In the genomic region with DNA sequence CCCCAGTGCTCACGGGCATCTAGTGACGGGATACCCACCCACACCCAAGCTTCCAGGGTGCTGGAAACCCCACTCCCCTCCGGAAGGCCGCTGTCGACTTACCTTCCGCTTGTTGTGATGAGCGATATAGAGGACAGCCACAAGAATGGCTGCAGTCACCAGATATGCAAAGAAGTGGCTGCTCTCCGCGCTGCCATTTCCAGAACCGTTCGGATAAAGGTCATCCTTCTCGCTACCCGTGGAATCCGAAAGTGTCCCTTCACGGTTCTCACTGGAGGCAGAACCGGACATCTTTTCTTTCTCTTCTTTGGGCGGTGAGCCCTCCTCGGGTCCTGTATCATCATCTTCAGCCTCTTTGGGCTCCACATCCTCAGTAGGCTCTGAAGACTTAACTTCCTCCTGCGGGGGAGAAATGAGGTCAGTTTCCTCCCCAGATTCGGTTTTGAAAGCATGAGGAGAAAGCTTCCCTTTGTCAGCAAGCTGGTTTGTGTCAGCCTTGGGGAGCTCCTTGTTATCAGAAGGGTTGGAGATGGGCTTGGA, we compare ENCODE assay signal across 8 cellular contexts. TPM values are rescaled to one million over a fixed set of nuclear protein-coding genes. Genes with fewer than 3 reads are reported as not detected.
A peak's percentile ranks its signal among the peaks of the same experiment; 100 is the strongest.
DNase-seq lines count a peak whose midpoint lies in the region; ATAC-seq, FAIRE-seq and TF ChIP-seq lines count a peak whose summit lies in the region.

No MANE protein-coding gene starts in this region.

- H3K36me3 Mint-ChIP-seq in T-helper 2 cell treated with Interferon-gamma antibody and Interleukin-4, amounts not matched to agents 5 μg/mL and 100 μg/mL, for 36 hours (ENCODE audit: low read depth) = peaks cover 61% of the 10 kb centered on the region

- H3K79me1 ChIP-seq in mesendoderm (ENCODE audit: low read length) = peaks cover 23% of the 10 kb centered on the region

- no peak overlapping the region for H3K18ac ChIP-seq in mesendoderm (ENCODE audit: low read length)

- CTCF ChIA-PET in AG04450 (lab: Charles Lee) = interaction anchor here (0.5 to 1.7 kb wide), 4 partner anchors 23 to 311 kb away, joined by 3 to 4 read pairs (median 4); no protein-coding TSS in a partner anchor

- H3K4me1 ChIP-seq in mesendoderm (ENCODE audit: control insufficient read depth, low read depth, low read length) (peaks cover 10% of the 10 kb centered on the region), tibial artery (peaks cover 0 to 65% (median 41%) of the 10 kb centered on the region in 4 donors)

- no peaks in the 10 kb centered on the region for H3K27me3 ChIP-seq in AG04450 (ENCODE audit: control insufficient read depth, insufficient read depth, low read length)
- no peaks in the 10 kb centered on the region for H3K27me3 ChIP-seq in bronchial epithelial cell (ENCODE audit: control insufficient read depth, insufficient read depth, low read length)
- H3K27me3 ChIP-seq in mesendoderm (ENCODE audit: insufficient read depth, low read length, poor library complexity) = no peaks in the 10 kb centered on the region
- H3K27me3 ChIP-seq in tibial artery = no peaks in the 10 kb centered on the region

- H2BK15ac ChIP-seq in mesendoderm (replicated peaks; ENCODE audit: low read depth) = no peak overlapping the region

- H3K23ac ChIP-seq in mesendoderm (ENCODE audit: low read length) = no peak overlapping the region

- H3K27me3 Mint-ChIP-seq in T-helper 2 cell treated with Interferon-gamma antibody and Interleukin-4, amounts not matched to agents 5 μg/mL and 100 μg/mL, for 36 hours (ENCODE audit: low read depth) = no peaks in the 10 kb centered on the region

- H3K4ac ChIP-seq in mesendoderm (ENCODE audit: low read depth, low read length) = no peak overlapping the region

- H3K36me3 ChIP-seq in bronchial epithelial cell (ENCODE audit: control insufficient read depth, insufficient read depth, low read length) (peaks cover 10% of the 10 kb centered on the region), mesendoderm (ENCODE audit: control insufficient read depth, insufficient read depth, low read length) (peaks cover 10% of the 10 kb centered on the region), tibial artery (peaks cover 33 to 42% (median 34%) of the 10 kb centered on the region in 3 donors)

- no peak overlapping the region for H2BK120ac ChIP-seq in mesendoderm (ENCODE audit: low read depth, low read length)

- peak overlapping the region; percentile 97 for H3K4me3 Mint-ChIP-seq in T-helper 2 cell treated with Interferon-gamma antibody and Interleukin-4, amounts not matched to agents 5 μg/mL and 100 μg/mL, for 36 hours

- peak overlapping the region; percentile 91 for H3K9ac ChIP-seq in mesendoderm (ENCODE audit: low read length)

- FAIRE-seq in bronchial epithelial cell (lab: Jason Lieb, UNC) = no peak

- ATAC-seq in GM19025 (IDR thresholded peaks at IDR 0.05; ENCODE audit: low read depth, unreplicated experiment) = peak; percentile 25
- ATAC-seq in HG03442 (IDR thresholded peaks at IDR 0.05; ENCODE audit: unreplicated experiment) = peak; percentile 30
- no peak for ATAC-seq in HG03457 (IDR thresholded peaks at IDR 0.05; ENCODE audit: unreplicated experiment)

- peak overlapping the region; percentile 95 for H3K4me2 ChIP-seq in mesendoderm (ENCODE audit: low read length)

- POLR2A ChIA-PET in AG04450 (lab: Yijun Ruan, JAX) = interaction anchor here (0.6 to 3.5 kb wide), 6 partner anchors 14 to 781 kb away, joined by 3 to 18 read pairs (median 6); a partner anchor contains a TSS

- peaks cover 25% of the 10 kb centered on the region for H3K79me2 ChIP-seq in mesendoderm (ENCODE audit: control insufficient read depth, insufficient read depth, low read length)

- TF ChIP-seq CTCF in AG04450 (IDR thresholded peaks at IDR 0.05; ENCODE audit: low read depth, low read length) (no peak), bronchial epithelial cell (IDR thresholded peaks at IDR 0.05; ENCODE audit: insufficient read depth, low read length, severe bottlenecking) (no peak), tibial artery (IDR thresholded peaks at IDR 0.05) (no peak)

- peak overlapping the region; percentile 99 for H3K27ac Mint-ChIP-seq in T-helper 2 cell treated with Interferon-gamma antibody and Interleukin-4, amounts not matched to agents 5 μg/mL and 100 μg/mL, for 36 hours

- no peaks in the 10 kb centered on the region for H3K9me3 Mint-ChIP-seq in T-helper 2 cell treated with Interferon-gamma antibody and Interleukin-4, amounts not matched to agents 5 μg/mL and 100 μg/mL, for 36 hours

- no peak overlapping the region for H4K8ac ChIP-seq in mesendoderm (ENCODE audit: low read depth, low read length)

- H3K9me3 ChIP-seq in AG04450 (ENCODE audit: control insufficient read depth, insufficient read depth, low read length) (no peaks in the 10 kb centered on the region; the same call in 1 of the 2 replicates), tibial artery (no peaks in the 10 kb centered on the region)

- H3K4me3 ChIP-seq in AG04450 (ENCODE audit: low read depth, low read length) (peak overlapping the region; percentile 82), bronchial epithelial cell (ENCODE audit: low read depth, low read length) (peak overlapping the region; percentile 85), mesendoderm (ENCODE audit: low read length) (peak overlapping the region; percentile 85), tibial artery (peak overlapping the region; percentile 82 to 87)

- H2AK5ac ChIP-seq in mesendoderm (ENCODE audit: low read length) = no peak overlapping the region

- no CpG with 5 or more reads among the region's 20 CpGs for WGBS in mesendoderm (ENCODE audit: extremely low coverage, insufficient coverage, low lambda C conversion rate)

- H3K27ac ChIP-seq in AG04450 (ENCODE audit: low read depth, low read length) = no peak overlapping the region
- H3K27ac ChIP-seq in mesendoderm (ENCODE audit: low read depth, low read length) = no peak overlapping the region
- peak overlapping the region; percentile 88 to 96 for H3K27ac ChIP-seq in tibial artery

- DNase-seq in AG04450 (ENCODE audit: low read depth, low spot score) (no peak), bronchial epithelial cell (ENCODE audit: low read depth) (peak; percentile 33), mesendoderm (peak; percentile 12), tibial artery (peak in 1 of 2 donors; percentile 46)
- DNase-seq in T-helper 2 cell treated with Interferon-gamma antibody and Interleukin-4, amounts not matched to agents 5 μg/mL and 100 μg/mL, for 36 hours (ENCODE audit: low spot score) = peak; percentile 61

- H4K5ac ChIP-seq in mesendoderm (ENCODE audit: low read length) = no peak overlapping the region

- intact Hi-C loops in tibial artery (cut with DNase I; ENCODE audit: low total_unique reads) = loop anchor here (10.0 kb wide), 1 partner anchor 238 kb away; a partner anchor contains a TSS

- peak overlapping the region; percentile 99 for H3K56ac ChIP-seq in mesendoderm (ENCODE audit: low read length)

- H3K4me1 Mint-ChIP-seq in T-helper 2 cell treated with Interferon-gamma antibody and Interleukin-4, amounts not matched to agents 5 μg/mL and 100 μg/mL, for 36 hours (ENCODE audit: low read depth) = peaks cover 50% of the 10 kb centered on the region

- no peak overlapping the region for H2BK5ac ChIP-seq in mesendoderm (ENCODE audit: low read length)

RNA-seq across cellular contexts. Expression of a gene that starts 1.3 kb away (rescaled TPM):
- 121 and 155 TPM in 2 replicates for polyA plus RNA-seq in AG04450 (2011; rRNA removed)
- polyA minus RNA-seq in AG04450 (2011; rRNA and poly(A)+ RNA removed) = 69.4 and 78.0 TPM in 2 replicates
- total RNA-seq in bronchial epithelial cell = 34.5 and 41.3 TPM in 2 replicates
- polyA plus RNA-seq in mesendoderm (2013, experiment 1 of 2) = 40.7 TPM
- 39.8 TPM for polyA plus RNA-seq in mesendoderm (2013, experiment 2 of 2)

RNA-seq across cellular contexts. Expression of a gene that starts 27.9 kb away (rescaled TPM):
- polyA plus RNA-seq in AG04450 (2011; rRNA removed) = 35.5 and 38.0 TPM in 2 replicates
- polyA minus RNA-seq in AG04450 (2011; rRNA and poly(A)+ RNA removed) = 42.1 and 47.4 TPM in 2 replicates
- total RNA-seq in bronchial epithelial cell = 79.2 and 95.4 TPM in 2 replicates
- 6.9 TPM for polyA plus RNA-seq in mesendoderm (2013, experiment 1 of 2)
- polyA plus RNA-seq in mesendoderm (2013, experiment 2 of 2) = 7.5 TPM

RNA-seq across cellular contexts. Expression of a gene that starts 28.1 kb away (rescaled TPM):
- 17.2 and 17.8 TPM in 2 replicates for polyA plus RNA-seq in AG04450 (2011; rRNA removed)
- 16.1 and 17.1 TPM in 2 replicates for polyA minus RNA-seq in AG04450 (2011; rRNA and poly(A)+ RNA removed)
- 13.2 and 15.1 TPM in 2 replicates for total RNA-seq in bronchial epithelial cell
- 5.0 TPM for polyA plus RNA-seq in mesendoderm (2013, experiment 1 of 2)
- 4.7 TPM for polyA plus RNA-seq in mesendoderm (2013, experiment 2 of 2)

Comparison
In these comparisons a context has a peak if more than half of its experiments do, and no peak if none do; other contexts are left out.
1. H3K27ac ChIP-seq: peak in tibial artery (2 of 2); none in AG04450 (single experiment) and mesendoderm (single experiment).
2. Peak in every context shown above with its lines, with median percentiles within 50 percentile points of each other: H3K4me3 ChIP-seq.